ENCODE assay signal across 7 cellular contexts in the genomic region with DNA sequence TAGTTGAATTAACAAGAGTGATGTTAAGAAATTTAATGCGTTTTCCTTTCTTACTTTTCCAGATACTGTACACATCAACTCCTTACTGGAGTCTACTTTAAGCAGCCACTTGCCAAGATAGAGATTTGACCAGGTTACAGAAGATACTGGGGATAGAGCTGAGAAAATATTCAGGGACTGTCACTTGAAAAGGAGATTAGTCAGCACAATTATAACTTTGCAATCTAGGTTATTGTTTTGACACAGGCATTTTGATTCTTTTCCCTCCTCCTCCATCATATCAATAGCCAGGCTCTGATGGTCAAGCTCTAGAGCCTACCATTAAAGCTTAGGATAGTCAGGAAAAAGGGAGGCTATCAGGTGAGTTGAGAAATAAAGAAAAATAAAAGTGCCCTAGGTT.
"Had no signal": no experiment of that assay in that cellular context is flagged by ENCODE, and none has a peak within 500 bp of the region (broad histone marks: within the 10 kb centered on the region; RNA-seq: fewer than 3 reads in every experiment).

No MANE protein-coding gene starts in this region.

- DNase-seq: GDM1, GF-D8 had no signal

- ATAC-seq: GM12878 had no signal

- FAIRE-seq: GM12878, GM12891, GM12892, GM18507, GM19239 had no signal

- H3K4me3 ChIP-seq: GM12878 had no signal
